In the genomic region with DNA sequence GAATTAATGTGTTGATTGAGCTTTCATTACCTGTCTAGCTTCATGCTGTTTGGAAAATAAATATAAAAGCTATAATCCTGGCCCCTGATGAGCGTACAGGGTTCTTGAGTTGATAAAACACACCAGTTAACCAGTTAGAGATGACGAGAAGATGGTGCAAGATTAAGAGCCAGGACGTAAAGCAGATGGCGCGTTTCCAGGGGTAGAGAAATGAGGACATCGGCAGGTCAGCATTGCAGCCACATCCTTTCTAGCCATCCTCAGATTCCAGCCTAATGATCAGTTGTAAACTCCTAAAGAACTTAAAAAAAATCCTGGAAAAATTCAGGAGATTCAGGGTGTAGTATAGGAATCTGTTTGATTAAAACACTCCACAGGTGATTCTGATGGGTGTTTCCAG, we compare ENCODE assay signal across 1 cellular context.
TF ChIP-seq lines count a peak whose summit lies in the region.

No MANE protein-coding gene starts in this region.

TF ChIP-seq in HEK293, 187 proteins besides CTCF, POLR2A, EP300 and RAD21:
- TF ChIP-seq, protein P1, sequence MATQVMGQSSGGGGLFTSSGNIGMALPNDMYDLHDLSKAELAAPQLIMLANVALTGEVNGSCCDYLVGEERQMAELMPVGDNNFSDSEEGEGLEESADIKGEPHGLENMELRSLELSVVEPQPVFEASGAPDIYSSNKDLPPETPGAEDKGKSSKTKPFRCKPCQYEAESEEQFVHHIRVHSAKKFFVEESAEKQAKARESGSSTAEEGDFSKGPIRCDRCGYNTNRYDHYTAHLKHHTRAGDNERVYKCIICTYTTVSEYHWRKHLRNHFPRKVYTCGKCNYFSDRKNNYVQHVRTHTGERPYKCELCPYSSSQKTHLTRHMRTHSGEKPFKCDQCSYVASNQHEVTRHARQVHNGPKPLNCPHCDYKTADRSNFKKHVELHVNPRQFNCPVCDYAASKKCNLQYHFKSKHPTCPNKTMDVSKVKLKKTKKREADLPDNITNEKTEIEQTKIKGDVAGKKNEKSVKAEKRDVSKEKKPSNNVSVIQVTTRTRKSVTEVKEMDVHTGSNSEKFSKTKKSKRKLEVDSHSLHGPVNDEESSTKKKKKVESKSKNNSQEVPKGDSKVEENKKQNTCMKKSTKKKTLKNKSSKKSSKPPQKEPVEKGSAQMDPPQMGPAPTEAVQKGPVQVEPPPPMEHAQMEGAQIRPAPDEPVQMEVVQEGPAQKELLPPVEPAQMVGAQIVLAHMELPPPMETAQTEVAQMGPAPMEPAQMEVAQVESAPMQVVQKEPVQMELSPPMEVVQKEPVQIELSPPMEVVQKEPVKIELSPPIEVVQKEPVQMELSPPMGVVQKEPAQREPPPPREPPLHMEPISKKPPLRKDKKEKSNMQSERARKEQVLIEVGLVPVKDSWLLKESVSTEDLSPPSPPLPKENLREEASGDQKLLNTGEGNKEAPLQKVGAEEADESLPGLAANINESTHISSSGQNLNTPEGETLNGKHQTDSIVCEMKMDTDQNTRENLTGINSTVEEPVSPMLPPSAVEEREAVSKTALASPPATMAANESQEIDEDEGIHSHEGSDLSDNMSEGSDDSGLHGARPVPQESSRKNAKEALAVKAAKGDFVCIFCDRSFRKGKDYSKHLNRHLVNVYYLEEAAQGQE (tag by site-specific recombination; IDR thresholded peaks at IDR 0.05): no peak
- TF ChIP-seq KLF8 (tag by site-specific recombination; IDR thresholded peaks at IDR 0.05): no peak
- no peak for TF ChIP-seq ZNF274 (IDR thresholded peaks at IDR 0.05; ENCODE audit: low read length)
- no peak for TF ChIP-seq ZNF274 (tag by site-specific recombination; IDR thresholded peaks at IDR 0.05; ENCODE audit: borderline replicate concordance)
- no peak for TF ChIP-seq GLIS1 (tag by site-specific recombination; IDR thresholded peaks at IDR 0.05)
- no peak for TF ChIP-seq OSR2 (tag by site-specific recombination; IDR thresholded peaks at IDR 0.05)
- TF ChIP-seq, protein P2, sequence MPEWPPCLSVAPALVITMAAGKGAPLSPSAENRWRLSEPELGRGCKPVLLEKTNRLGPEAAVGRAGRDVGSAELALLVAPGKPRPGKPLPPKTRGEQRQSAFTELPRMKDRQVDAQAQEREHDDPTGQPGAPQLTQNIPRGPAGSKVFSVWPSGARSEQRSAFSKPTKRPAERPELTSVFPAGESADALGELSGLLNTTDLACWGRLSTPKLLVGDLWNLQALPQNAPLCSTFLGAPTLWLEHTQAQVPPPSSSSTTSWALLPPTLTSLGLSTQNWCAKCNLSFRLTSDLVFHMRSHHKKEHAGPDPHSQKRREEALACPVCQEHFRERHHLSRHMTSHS (tag by site-specific recombination; IDR thresholded peaks at IDR 0.05): no peak
- no peak for TF ChIP-seq ZBTB48 (tag by site-specific recombination; IDR thresholded peaks at IDR 0.05)
- TF ChIP-seq ZIC2 (tag by site-specific recombination; IDR thresholded peaks at IDR 0.05): 0 out of 2 replicates have a peak, but pooled peaks have one; percentile 26
- TF ChIP-seq EGR2 (tag by site-specific recombination; IDR thresholded peaks at IDR 0.05; ENCODE audit: low read depth): no peak
